Comparison of ENCODE assay signal across 21 cellular contexts in the genomic region with DNA sequence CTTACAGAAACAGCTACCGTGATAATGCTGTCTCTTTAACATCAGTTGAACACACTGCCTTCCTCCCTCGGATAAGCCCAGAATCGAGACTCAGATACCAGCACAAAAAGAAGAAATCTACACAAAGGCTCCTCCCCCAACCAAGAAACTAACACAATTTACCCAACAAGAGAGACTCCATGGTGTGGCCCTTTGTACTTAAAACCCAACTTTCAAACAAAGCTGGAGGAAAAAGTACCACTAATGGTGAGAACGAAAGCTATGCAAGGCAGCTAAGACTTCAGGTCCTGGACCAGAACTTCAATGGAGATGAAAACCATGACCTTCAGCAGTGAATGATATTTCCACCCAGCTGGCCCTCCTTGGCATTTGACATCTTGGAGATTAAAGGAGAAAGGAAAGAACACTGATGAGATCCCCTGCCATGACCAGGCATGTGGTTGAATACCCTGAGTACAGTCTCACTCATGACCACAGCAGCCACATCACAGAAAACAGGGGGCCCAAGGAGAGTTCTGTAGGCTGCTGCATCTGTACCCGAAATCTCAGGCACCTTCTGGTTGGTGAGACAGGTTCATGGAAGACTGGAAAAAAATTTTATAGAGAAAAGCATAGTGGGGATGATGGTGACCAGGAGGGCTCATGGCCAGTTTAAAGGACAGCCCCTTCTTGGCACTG. TPM values are rescaled to one million over a fixed set of nuclear protein-coding genes. Genes with fewer than 3 reads are reported as not detected.
A peak's percentile ranks its signal among the peaks of the same experiment; 100 is the strongest.
DNase-seq lines count a peak whose midpoint lies in the region; ATAC-seq, FAIRE-seq and TF ChIP-seq lines count a peak whose summit lies in the region.
"Had no signal": no experiment of that assay in that cellular context is flagged by ENCODE, and none has a peak within 500 bp of the region (broad histone marks: within the 10 kb centered on the region; RNA-seq: fewer than 3 reads in every experiment).

No MANE protein-coding gene starts in this region.

- FAIRE-seq in endothelial cell of umbilical vein (lab: Jason Lieb, UNC): peak; percentile 49

- ATAC-seq in WTC11: no peak
- no peak for ATAC-seq in HG02759 (IDR thresholded peaks at IDR 0.05; ENCODE audit: unreplicated experiment)
- ATAC-seq in effector memory CD8-positive, alpha-beta T cell (replicated peaks): no peak
- ATAC-seq: body of pancreas; left lung; naive thymus-derived CD8-positive, alpha-beta T cell; right lobe of liver; upper lobe of right lung had no signal

- H3K36me3 Mint-ChIP-seq in WTC11: peaks cover 24% of the 10 kb centered on the region
- peaks cover 34% of the 10 kb centered on the region for H3K36me3 Mint-ChIP-seq in effector memory CD8-positive, alpha-beta T cell (ENCODE audit: insufficient read depth)

- H3K9me3 ChIP-seq in BLaER1: no peaks in the 10 kb centered on the region
- H3K9me3 ChIP-seq in BLaER1 treated with 17β-estradiol and CSF1 and Interleukin-3, amounts not matched to agents 10 nM and 100 nM (replicated peaks in 1 of 11): no peaks in the 10 kb centered on the region
- no peaks in the 10 kb centered on the region for H3K9me3 ChIP-seq in endothelial cell of umbilical vein (replicated peaks; ENCODE audit: control insufficient read depth, insufficient read depth, low read length)
- H3K9me3 ChIP-seq in adrenal gland (replicated peaks in 1 of 3): no peaks in the 10 kb centered on the region
- H3K9me3 ChIP-seq: body of pancreas, HAP-1, left lung, right lobe of liver, SK-N-SH, upper lobe of right lung had no signal

- H3K4me1 Mint-ChIP-seq in WTC11: peaks cover 18% of the 10 kb centered on the region
- peaks cover 15 to 20% of the 10 kb centered on the region in 2 donors for H3K4me1 Mint-ChIP-seq in effector memory CD8-positive, alpha-beta T cell (ENCODE audit: low read depth in 2 of 2)

- dilution Hi-C loops in endothelial cell of umbilical vein (cut with MboI; ENCODE audit: extremely low pct_ligation_motif_present, low sequenced_read_pairs): no loop called here

- DNase-seq in WTC11 (ENCODE audit: low spot score) (no peak), endothelial cell of umbilical vein (ENCODE audit: low read depth, low spot score) (no peak), adrenal gland (no peak)
- DNase-seq in effector memory CD8-positive, alpha-beta T cell: no peak
- DNase-seq: AML-193, body of pancreas, COR-L47, DMS79 treated with DMSO at 0.1 percent for 48 hours, left lung, NCI-H1105, NCI-H2081 treated with DMSO at 0.1 percent for 48 hours, right lobe of liver, SK-N-SH, upper lobe of right lung had no signal

- WGBS in adrenal gland, 4 donors: 85 to 95% (median 90%) methylated on average over 5 of the region's 5 CpGs

- H3K27me3 Mint-ChIP-seq in WTC11 (ENCODE audit: low read depth): no peaks in the 10 kb centered on the region
- no peaks in the 10 kb centered on the region for H3K27me3 Mint-ChIP-seq in effector memory CD8-positive, alpha-beta T cell
- H3K27me3 Mint-ChIP-seq: activated naive CD4-positive, alpha-beta T cell treated with anti-CD3 and anti-CD28 coated beads, Interleukin-2, amount 50 U/mL, for 24 hours; naive thymus-derived CD8-positive, alpha-beta T cell had no signal

- POLR2A ChIA-PET in WTC11 (lab: Charles Lee): no interaction called here
- POLR2A ChIA-PET in endothelial cell of umbilical vein (lab: Charles Lee): no interaction called here

- no peak overlapping the region for H2AFZ ChIP-seq in endothelial cell of umbilical vein (ENCODE audit: low read depth, low read length)

- no peak overlapping the region for H3K27ac ChIP-seq in BLaER1
- H3K27ac ChIP-seq in BLaER1 treated with 17β-estradiol and CSF1 and Interleukin-3, amounts not matched to agents 10 nM and 100 nM: no peak overlapping the region
- no peak overlapping the region for H3K27ac ChIP-seq in endothelial cell of umbilical vein (ENCODE audit: insufficient read depth, low read depth, low read length)
- H3K27ac ChIP-seq in adrenal gland: no peak overlapping the region
- H3K27ac ChIP-seq: body of pancreas, coronary artery, left lung, right lobe of liver, upper lobe of right lung had no signal

- BruUV-seq in endothelial cell of umbilical vein (replicated peaks; lab: Mats Ljungman, UMichigan): no TSS peak

- H3K9me3 Mint-ChIP-seq in WTC11: no peaks in the 10 kb centered on the region
- H3K9me3 Mint-ChIP-seq in effector memory CD8-positive, alpha-beta T cell: no peaks in the 10 kb centered on the region
- H3K9me3 Mint-ChIP-seq: activated naive CD4-positive, alpha-beta T cell treated with anti-CD3 and anti-CD28 coated beads, Interleukin-2, amount 50 U/mL, for 24 hours; naive thymus-derived CD8-positive, alpha-beta T cell had no signal

- H3K27ac Mint-ChIP-seq in WTC11: peak overlapping the region; percentile 48
- H3K27ac Mint-ChIP-seq in effector memory CD8-positive, alpha-beta T cell: peak overlapping the region in 1 of 2 donors; percentile 3
- H3K27ac Mint-ChIP-seq: activated naive CD4-positive, alpha-beta T cell treated with anti-CD3 and anti-CD28 coated beads, Interleukin-2, amount 50 U/mL, for 24 hours had no signal

- TF ChIP-seq POLR2A in endothelial cell of umbilical vein (IDR thresholded peaks at IDR 0.05; ENCODE audit: low read depth, low read length): no peak
- TF ChIP-seq POLR2A in adrenal gland (IDR thresholded peaks at IDR 0.05): no peak

- H3K36me3 ChIP-seq in BLaER1 (peaks cover 56% of the 10 kb centered on the region), endothelial cell of umbilical vein (ENCODE audit: control insufficient read depth in 2 of 2, extremely low read depth in 1 of 2, insufficient read depth in 2 of 2, low read length in 2 of 2) (peaks cover 5% of the 10 kb centered on the region in 2 experiments), adrenal gland (replicated peaks in 1 of 2) (peaks cover 0 to 29% of the 10 kb centered on the region in 2 donors)
- peaks cover 45 to 85% (median 74%) of the 10 kb centered on the region in 11 experiments for H3K36me3 ChIP-seq in BLaER1 treated with 17β-estradiol and CSF1 and Interleukin-3, amounts not matched to agents 10 nM and 100 nM
- H3K36me3 ChIP-seq: HAP-1 had no signal

- H3K4me1 ChIP-seq in BLaER1: peaks cover 69% of the 10 kb centered on the region
- peaks cover 42 to 66% (median 59%) of the 10 kb centered on the region in 10 experiments for H3K4me1 ChIP-seq in BLaER1 treated with 17β-estradiol and CSF1 and Interleukin-3, amounts not matched to agents 10 nM and 100 nM
- peaks cover 4% of the 10 kb centered on the region for H3K4me1 ChIP-seq in endothelial cell of umbilical vein (ENCODE audit: control insufficient read depth, extremely low read depth, insufficient read depth, low read length)
- peaks cover 14 to 15% of the 10 kb centered on the region in 2 donors for H3K4me1 ChIP-seq in adrenal gland (replicated peaks in 1 of 2)
- H3K4me1 ChIP-seq: body of pancreas, HAP-1, upper lobe of right lung had no signal

- intact Hi-C loops in endothelial cell of umbilical vein (cut with micrococcal nuclease) (no loop called here), adrenal gland (cut with DNase I) (no loop called here)

- no peak overlapping the region for H3K9ac ChIP-seq in BLaER1
- no peak overlapping the region for H3K9ac ChIP-seq in BLaER1 treated with 17β-estradiol and CSF1 and Interleukin-3, amounts not matched to agents 10 nM and 100 nM
- H3K9ac ChIP-seq in endothelial cell of umbilical vein (replicated peaks; ENCODE audit: extremely low read depth, insufficient read depth, low read length): no peak overlapping the region
- H3K9ac ChIP-seq: SK-N-SH had no signal

- H4K20me1 ChIP-seq in BLaER1: no peaks in the 10 kb centered on the region
- H4K20me1 ChIP-seq in BLaER1 treated with 17β-estradiol and CSF1 and Interleukin-3, amounts not matched to agents 10 nM and 100 nM: peaks cover 0 to 28% (median 6%) of the 10 kb centered on the region in 11 experiments; a peak in 8 of 22 replicates
- H4K20me1 ChIP-seq in endothelial cell of umbilical vein (replicated peaks; ENCODE audit: control insufficient read depth, extremely low read depth, insufficient read depth, low read length): no peaks in the 10 kb centered on the region

- H3K9me1 ChIP-seq in endothelial cell of umbilical vein (replicated peaks; ENCODE audit: control insufficient read depth, extremely low read depth, insufficient read depth, low read length): no peaks in the 10 kb centered on the region

- no peak overlapping the region for H3K4me3 Mint-ChIP-seq in WTC11
- H3K4me3 Mint-ChIP-seq in effector memory CD8-positive, alpha-beta T cell: no peak overlapping the region
- H3K4me3 Mint-ChIP-seq: activated naive CD4-positive, alpha-beta T cell treated with anti-CD3 and anti-CD28 coated beads, Interleukin-2, amount 50 U/mL, for 24 hours; naive thymus-derived CD8-positive, alpha-beta T cell had no signal

- CTCF ChIA-PET in WTC11 (lab: Charles Lee): interaction anchor here (1.6 to 2.4 kb wide), 3 partner anchors 25 to 504 kb away, joined by 3 to 8 read pairs (median 3); no protein-coding TSS in a partner anchor
- CTCF ChIA-PET in endothelial cell of umbilical vein (lab: Charles Lee): interaction anchor here (0.6 to 1.1 kb wide), 2 partner anchors 16 to 1373 kb away, joined by 3 read pairs; no protein-coding TSS in a partner anchor

- H3K4me2 ChIP-seq in BLaER1 (peak overlapping the region; percentile 25), endothelial cell of umbilical vein (ENCODE audit: insufficient read depth, low read length) (no peak overlapping the region)
- H3K4me2 ChIP-seq in BLaER1 treated with 17β-estradiol and CSF1 and Interleukin-3, amounts not matched to agents 10 nM and 100 nM: peak overlapping the region in 7 of 11 experiments; percentile 1 to 44 (median 20); a peak in 10 of 22 replicates
- H3K4me2 ChIP-seq: SK-N-SH had no signal

- H3K27me3 ChIP-seq in BLaER1 (no peaks in the 10 kb centered on the region), endothelial cell of umbilical vein (ENCODE audit: control insufficient read depth in 2 of 2, insufficient read depth in 2 of 2, low read length in 2 of 2) (no peaks in the 10 kb centered on the region), adrenal gland (no peaks in the 10 kb centered on the region)
- no peaks in the 10 kb centered on the region for H3K27me3 ChIP-seq in BLaER1 treated with 17β-estradiol and CSF1 and Interleukin-3, amounts not matched to agents 10 nM and 100 nM
- H3K27me3 ChIP-seq: body of pancreas, left lung, right lobe of liver, upper lobe of right lung had no signal

- no peak overlapping the region for H3K4me3 ChIP-seq in BLaER1
- no peak overlapping the region for H3K4me3 ChIP-seq in BLaER1 treated with 17β-estradiol and CSF1 and Interleukin-3, amounts not matched to agents 10 nM and 100 nM
- no peak overlapping the region for H3K4me3 ChIP-seq in endothelial cell of umbilical vein (replicated peaks in 1 of 3; ENCODE audit: insufficient read depth in 1 of 3, low read depth in 1 of 3, low read length in 3 of 3)
- H3K4me3 ChIP-seq in adrenal gland: no peak overlapping the region
- H3K4me3 ChIP-seq: body of pancreas, coronary artery, HAP-1, left lung, right lobe of liver, upper lobe of right lung had no signal

- TF ChIP-seq CTCF in WTC11 (IDR thresholded peaks at IDR 0.05) (no peak), endothelial cell of umbilical vein (IDR thresholded peaks at IDR 0.05; ENCODE audit: extremely low read depth in 1 of 2, insufficient read depth in 1 of 2, low read depth in 1 of 2, low read length in 2 of 2) (no peak), adrenal gland (IDR thresholded peaks at IDR 0.05) (no peak)

- no peaks in the 10 kb centered on the region for H3K79me2 ChIP-seq in endothelial cell of umbilical vein (ENCODE audit: control insufficient read depth, insufficient read depth, low read length)

RNA-seq across cellular contexts. Expression of a gene that starts 36.7 kb away (rescaled TPM):
- 41.2 to 60.1 TPM (median 42.0 TPM) in 3 replicates for total RNA-seq in WTC11 (2021)
- 34.0 and 34.4 TPM in 2 replicates for total RNA-seq in endothelial cell of umbilical vein
- 13.2 and 15.2 TPM in 2 replicates for polyA plus RNA-seq in endothelial cell of umbilical vein
- 13.0 and 13.2 TPM in 2 replicates for polyA plus RNA-seq in endothelial cell of umbilical vein (2011; cell fraction: cytosol; rRNA removed)
- 53.5 and 55.4 TPM in 2 replicates for polyA plus RNA-seq in endothelial cell of umbilical vein (2011; cell fraction: nucleus; rRNA removed)
- 23.1 and 23.7 TPM in 2 replicates for polyA plus RNA-seq in endothelial cell of umbilical vein (2012)
- polyA minus RNA-seq in endothelial cell of umbilical vein: 20.0 and 21.5 TPM in 2 replicates
- polyA minus RNA-seq in endothelial cell of umbilical vein (2011; cell fraction: cytosol; rRNA and poly(A)+ RNA removed): 7.4 TPM
- polyA minus RNA-seq in endothelial cell of umbilical vein (2011; cell fraction: nucleus; rRNA and poly(A)+ RNA removed): 19.7 and 25.0 TPM in 2 replicates
- 10 to 100 TPM; 19.6 to 42.3 (median 29.1) TPM for total RNA-seq in adrenal gland
- 10 to 100 TPM; 20.4 to 71.4 (median 38.3) TPM for polyA plus RNA-seq in adrenal gland
